24 cellular contexts compared by ENCODE assay signal in genomic region chr6:163395122-163395521, GRCh38. TPM values are rescaled to one million over a fixed set of nuclear protein-coding genes. Genes with fewer than 3 reads are reported as not detected.
DNase-seq lines count a peak whose midpoint lies in the region; ATAC-seq and TF ChIP-seq lines count a peak whose summit lies in the region.
"Had no signal": no experiment of that assay in that cellular context is flagged by ENCODE, and none has a peak within 500 bp of the region (broad histone marks: within the 10 kb centered on the region; RNA-seq: fewer than 3 reads in every experiment).

No MANE protein-coding gene starts in this region.

- H3K56ac ChIP-seq in IMR-90 (ENCODE audit: extremely low read depth, insufficient read depth, low read length): no peak overlapping the region

- no peak for ATAC-seq in IMR-90 (ENCODE audit: low read depth)
- no peak for ATAC-seq in HG02870 (IDR thresholded peaks at IDR 0.05; ENCODE audit: unreplicated experiment)
- ATAC-seq: GM23338 had no signal

- H3K27me3 Mint-ChIP-seq in neural crest cell (ENCODE audit: low read depth): peaks cover 2% of the 10 kb centered on the region

- DNase-seq in IMR-90 (no peak), caudate nucleus (lab: John Stamatoyannopoulos, UW) (no peak), neural crest cell (ENCODE audit: low read depth, low spot score) (no peak), middle frontal gyrus (ENCODE audit: extremely low spot score, low spot score) (no peak), T-helper 9 cell (no peak), hypothalamus (lab: John Stamatoyannopoulos, UW) (no peak)
- DNase-seq: AML-193; CD4-positive, alpha-beta T cell; H9; Karpas-422; NCI-H1092; NCI-H1417 treated with DMSO at 0.1 percent for 48 hours; NCI-H187; NCI-H2081 treated with DMSO at 0.1 percent for 48 hours; NCI-H2171; NCI-H226; NCI-H510A; NCI-H69; RPMI8226; SHP77 had no signal

- no peaks in the 10 kb centered on the region for H3K27me3 ChIP-seq in IMR-90 (ENCODE audit: control insufficient read depth, insufficient read depth, low read length)
- H3K27me3 ChIP-seq: BLaER1 treated with 17β-estradiol and CSF1 and Interleukin-3, amounts not matched to agents 10 nM and 100 nM had no signal

- intact Hi-C loops in IMR-90 (cut with micrococcal nuclease): no loop called here

- no peak overlapping the region for H3K14ac ChIP-seq in IMR-90 (replicated peaks; ENCODE audit: low read depth, low read length)

- no peak overlapping the region for H3K9ac ChIP-seq in IMR-90 (ENCODE audit: low read depth, low read length)
- H3K9ac ChIP-seq: BLaER1 treated with 17β-estradiol and CSF1 and Interleukin-3, amounts not matched to agents 10 nM and 100 nM had no signal

- H3K79me1 ChIP-seq in IMR-90 (ENCODE audit: low read depth in 1 of 2, low read length in 2 of 2): no peaks in the 10 kb centered on the region

- H2BK120ac ChIP-seq in IMR-90 (ENCODE audit: low read depth, low read length): no peak overlapping the region

- CTCF ChIA-PET in IMR-90 (lab: Yijun Ruan, JAX): no interaction called here

- no peaks in the 10 kb centered on the region for H3K36me3 ChIP-seq in IMR-90 (ENCODE audit: control insufficient read depth, insufficient read depth, low read length)
- H3K36me3 ChIP-seq: BLaER1 treated with 17β-estradiol and CSF1 and Interleukin-3, amounts not matched to agents 10 nM and 100 nM had no signal

- no peaks in the 10 kb centered on the region for H3K9me3 ChIP-seq in IMR-90 (ENCODE audit: control insufficient read depth, insufficient read depth, low read length)

- no peak overlapping the region for H2AFZ ChIP-seq in IMR-90 (replicated peaks; ENCODE audit: low read length, poor library complexity)
- H2AFZ ChIP-seq: GM23338 had no signal

- no peak overlapping the region for H3K4me3 ChIP-seq in IMR-90 (ENCODE audit: insufficient read depth, low read depth, low read length)
- H3K4me3 ChIP-seq: BLaER1 treated with 17β-estradiol and CSF1 and Interleukin-3, amounts not matched to agents 10 nM and 100 nM; GM23338 had no signal

- H2BK20ac ChIP-seq in IMR-90 (ENCODE audit: low read depth, low read length): no peak overlapping the region

- no peaks in the 10 kb centered on the region for H3K9me3 Mint-ChIP-seq in neural crest cell
- H3K9me3 Mint-ChIP-seq: CD4-positive, alpha-beta T cell; GM23338; H9 had no signal

- H3K4me2 ChIP-seq in IMR-90 (ENCODE audit: low read depth, low read length): no peak overlapping the region
- H3K4me2 ChIP-seq: GM23338 had no signal

- H4K5ac ChIP-seq in IMR-90 (ENCODE audit: low read depth, low read length): no peak overlapping the region

- no TSS peak for BruUV-seq in IMR-90 (replicated peaks; lab: Mats Ljungman, UMichigan)

- peak overlapping the region; percentile 95 for H3K27ac Mint-ChIP-seq in neural crest cell (ENCODE audit: unreplicated experiment)
- H3K27ac Mint-ChIP-seq: CD4-positive, alpha-beta T cell had no signal

- WGBS in IMR-90 (ENCODE audit: extremely low coverage in 2 of 2, insufficient read length in 1 of 2), 2 experiments: no CpG with 5 or more reads among the region's 2 CpGs

- no peak overlapping the region for H4K91ac ChIP-seq in IMR-90 (ENCODE audit: insufficient read depth, low read depth, low read length)

- no peak overlapping the region for H3K4ac ChIP-seq in IMR-90 (ENCODE audit: low read depth, low read length)

- no peak for TF ChIP-seq CTCF in IMR-90 (conservative IDR thresholded peaks at IDR 0.05; ENCODE audit: low read depth, low read length)
- TF ChIP-seq CTCF in neural crest cell (conservative IDR thresholded peaks at IDR 0.05): no peak

- H3K27ac ChIP-seq in IMR-90 (ENCODE audit: insufficient read depth, low read length) (no peak overlapping the region), caudate nucleus (ENCODE audit: low read depth, low read length) (peak overlapping the region; percentile 74), temporal lobe (ENCODE audit: low read depth, low read length) (peak overlapping the region; percentile 23)
- H3K27ac ChIP-seq: BLaER1 treated with 17β-estradiol and CSF1 and Interleukin-3, amounts not matched to agents 10 nM and 100 nM had no signal

- H3K4me1 ChIP-seq in IMR-90 (ENCODE audit: control insufficient read depth, insufficient read depth, low read length): peaks cover 3% of the 10 kb centered on the region

- in situ Hi-C loops in IMR-90 (cut with MboI; ENCODE audit: low sequenced_read_pairs): no loop called here

- peaks cover 86% of the 10 kb centered on the region for H3K4me1 Mint-ChIP-seq in neural crest cell

- no peak overlapping the region for H3K18ac ChIP-seq in IMR-90 (ENCODE audit: low read depth, low read length)

- no peak overlapping the region for H2AK9ac ChIP-seq in IMR-90 (replicated peaks; ENCODE audit: low read depth, low read length, poor library complexity)

- no peak overlapping the region for H4K8ac ChIP-seq in IMR-90 (ENCODE audit: low read depth in 2 of 2, low read length in 2 of 2)

- H3K9me1 ChIP-seq in IMR-90 (ENCODE audit: insufficient read depth, low read length): no peaks in the 10 kb centered on the region

- no peak overlapping the region for H3K4me3 Mint-ChIP-seq in neural crest cell
- H3K4me3 Mint-ChIP-seq: CD4-positive, alpha-beta T cell had no signal

- dilution Hi-C loops in IMR-90 (cut with HindIII; ENCODE audit: low sequenced_read_pairs, unreplicated experiment): no loop called here

- H4K20me1 ChIP-seq in IMR-90 (ENCODE audit: insufficient read depth, low read length): no peaks in the 10 kb centered on the region
- H4K20me1 ChIP-seq: BLaER1 treated with 17β-estradiol and CSF1 and Interleukin-3, amounts not matched to agents 10 nM and 100 nM had no signal

- TF ChIP-seq RAD21 in IMR-90 (IDR thresholded peaks at IDR 0.05; ENCODE audit: low read length): no peak

- POLR2A ChIA-PET in IMR-90 (lab: Charles Lee; ENCODE audit: unreplicated experiment): no interaction called here

- no peak overlapping the region for H2BK5ac ChIP-seq in IMR-90 (ENCODE audit: low read depth, low read length, poor library complexity, severe bottlenecking)

- no peak overlapping the region for H2AK5ac ChIP-seq in IMR-90 (ENCODE audit: low read depth, low read length)

- no peak for TF ChIP-seq POLR2A in IMR-90 (IDR thresholded peaks at IDR 0.05; ENCODE audit: low read depth, low read length)

- H3K23ac ChIP-seq in IMR-90 (ENCODE audit: low read depth, low read length): no peak overlapping the region

- no peak overlapping the region for H2BK15ac ChIP-seq in IMR-90 (ENCODE audit: low read depth, low read length)

- H3K36me3 Mint-ChIP-seq in neural crest cell (ENCODE audit: low read depth): no peaks in the 10 kb centered on the region

TF ChIP-seq in IMR-90, 13 proteins besides CTCF, POLR2A, EP300 and RAD21:
- TF ChIP-seq MAFK (IDR thresholded peaks at IDR 0.05; ENCODE audit: low read depth, low read length): peak; percentile 63
- TF ChIP-seq CEBPB (IDR thresholded peaks at IDR 0.05; ENCODE audit: low read depth, low read length): no peak
- TF ChIP-seq BHLHE40 (IDR thresholded peaks at IDR 0.05; ENCODE audit: low read depth, low read length): no peak

RNA-seq across cellular contexts. Expression of gene QKI, which starts 19.4 kb away (rescaled TPM):
- 171 and 232 TPM in 2 replicates for total RNA-seq in IMR-90 (2012; rRNA removed)
- polyA plus RNA-seq in IMR-90 (2012; rRNA removed): 106 and 112 TPM in 2 replicates
- 54.2 and 59.7 TPM in 2 replicates for polyA plus RNA-seq in IMR-90 (2012; cell fraction: cytosol; rRNA removed)
- 57.1 and 121 TPM in 2 replicates for polyA plus RNA-seq in IMR-90 (2012; cell fraction: nucleus; rRNA removed; ENCODE audit: low replicate concordance)
- 260 and 267 TPM in 2 replicates for total RNA-seq in neural crest cell
- total RNA-seq in temporal lobe: 198 TPM
